Comparison of ENCODE assay signal across 9 cellular contexts in genomic region chr10:75408512-75408881, GRCh38. TPM values are rescaled to one million over a fixed set of nuclear protein-coding genes. Genes with fewer than 3 reads are reported as not detected.
A peak's percentile ranks its signal among the peaks of the same experiment; 100 is the strongest.
DNase-seq lines count a peak whose midpoint lies in the region; ATAC-seq and TF ChIP-seq lines count a peak whose summit lies in the region.
"Had no signal": no experiment of that assay in that cellular context is flagged by ENCODE, and none has a peak within 500 bp of the region (broad histone marks: within the 10 kb centered on the region; RNA-seq: fewer than 3 reads in every experiment).

No MANE protein-coding gene starts in this region.

- H3K9me3 Mint-ChIP-seq in activated CD4-positive, alpha-beta T cell treated with anti-CD3 and anti-CD28 coated beads for 36 hours (ENCODE audit: low read depth), result no peaks in the 10 kb centered on the region

- H3K27me3 ChIP-seq in left lung (peaks cover 0 to 74% of the 10 kb centered on the region in 2 donors), thoracic aorta (replicated peaks; ENCODE audit: insufficient read depth) (no peaks in the 10 kb centered on the region)

- H3K4me3 Mint-ChIP-seq in activated CD4-positive, alpha-beta T cell treated with anti-CD3 and anti-CD28 coated beads for 36 hours, result peak overlapping the region; percentile 64

- H3K27ac ChIP-seq in left lung, result peak overlapping the region; percentile 86 to 92
- peak overlapping the region; percentile 95 for H3K27ac ChIP-seq in thoracic aorta

- H3K4me1 ChIP-seq in left lung, result peaks cover 0 to 58% of the 10 kb centered on the region in 2 donors
- H3K4me1 ChIP-seq in thoracic aorta (ENCODE audit: control insufficient read depth in 1 of 2, low read depth in 2 of 2), result peaks cover 2 to 29% of the 10 kb centered on the region in 2 donors

- H3K4me1 Mint-ChIP-seq in activated CD4-positive, alpha-beta T cell treated with anti-CD3 and anti-CD28 coated beads for 36 hours, result peaks cover 14% of the 10 kb centered on the region

- POLR2A ChIA-PET in activated CD4-positive, alpha-beta T cell treated with anti-CD3 and anti-CD28 coated beads for 36 hours (lab: Charles Lee), result no interaction called here

- ATAC-seq in activated CD4-positive, alpha-beta T cell treated with anti-CD3 and anti-CD28 coated beads for 36 hours, result no peak
- ATAC-seq in left lung (peak; percentile 4), thoracic aorta (ENCODE audit: insufficient number of reproducible peaks, low FRiP score, low read depth) (no peak), GM18858 (IDR thresholded peaks at IDR 0.05; ENCODE audit: unreplicated experiment) (no peak)
- ATAC-seq: activated CD8-positive, alpha-beta memory T cell treated with anti-CD3 and anti-CD28 coated beads, Interleukin-2, amount 10 ng/mL, durations not matched to agents 7 days and 5 days had no signal

- DNase-seq in activated CD4-positive, alpha-beta T cell treated with anti-CD3 and anti-CD28 coated beads for 36 hours, result no peak
- no peak for DNase-seq in activated CD4-positive, alpha-beta T cell treated with anti-CD3 and anti-CD28 coated beads for 1 hour
- no peak for DNase-seq in astrocyte of the spinal cord (ENCODE audit: low read depth, low spot score)
- DNase-seq in left lung, result no peak
- DNase-seq in thoracic aorta (ENCODE audit: low spot score), result no peak
- no peak for DNase-seq in COLO829 (ENCODE audit: low spot score)
- no peak for DNase-seq in NK-92 (lab: John Stamatoyannopoulos, UW; ENCODE audit: unreplicated experiment)
- DNase-seq: activated CD8-positive, alpha-beta memory T cell treated with anti-CD3 and anti-CD28 coated beads, Interleukin-2, amount 10 ng/mL, durations not matched to agents 7 days and 5 days had no signal

- no peaks in the 10 kb centered on the region for H3K36me3 Mint-ChIP-seq in activated CD4-positive, alpha-beta T cell treated with anti-CD3 and anti-CD28 coated beads for 36 hours (ENCODE audit: low read depth)

- TF ChIP-seq CTCF in astrocyte of the spinal cord (IDR thresholded peaks at IDR 0.05; ENCODE audit: low read depth, low read length), result no peak
- no peak for TF ChIP-seq CTCF in left lung (IDR thresholded peaks at IDR 0.05)
- no peak for TF ChIP-seq CTCF in thoracic aorta (IDR thresholded peaks at IDR 0.05)

- peaks cover 57% of the 10 kb centered on the region for H3K27me3 Mint-ChIP-seq in activated CD4-positive, alpha-beta T cell treated with anti-CD3 and anti-CD28 coated beads for 36 hours

- H3K27ac Mint-ChIP-seq in activated CD4-positive, alpha-beta T cell treated with anti-CD3 and anti-CD28 coated beads for 36 hours, result no peak overlapping the region
- H3K27ac Mint-ChIP-seq: activated CD8-positive, alpha-beta memory T cell treated with anti-CD3 and anti-CD28 coated beads, Interleukin-2, amount 10 ng/mL, durations not matched to agents 7 days and 5 days had no signal

- in situ Hi-C loops in astrocyte of the spinal cord (cut with HindIII; ENCODE audit: low sequenced_read_pairs), result no loop called here

- intact Hi-C loops in activated CD4-positive, alpha-beta T cell treated with anti-CD3 and anti-CD28 coated beads for 36 hours (cut with DNase I, micrococcal nuclease), result loop anchor here in 1 of 2 experiments (10.0 kb wide), 2 partner anchors 626 to 1576 kb away; no protein-coding TSS in a partner anchor
- intact Hi-C loops in left lung (cut with DNase I), result loop anchor here in 1 of 2 donors (10.0 kb wide), 1 partner anchor 506 kb away; no protein-coding TSS in a partner anchor

- H3K9me3 ChIP-seq in left lung, result no peaks in the 10 kb centered on the region
- no peaks in the 10 kb centered on the region for H3K9me3 ChIP-seq in thoracic aorta

- peak overlapping the region; percentile 64 for H3K4me3 ChIP-seq in astrocyte of the spinal cord (ENCODE audit: low read depth, low read length)
- H3K4me3 ChIP-seq in left lung, result peak overlapping the region; percentile 73
- H3K4me3 ChIP-seq in thoracic aorta, result peak overlapping the region; percentile 94

- no peaks in the 10 kb centered on the region for H3K36me3 ChIP-seq in left lung
- no peaks in the 10 kb centered on the region for H3K36me3 ChIP-seq in thoracic aorta

- CTCF ChIA-PET in activated CD4-positive, alpha-beta T cell treated with anti-CD3 and anti-CD28 coated beads for 36 hours (lab: Charles Lee), result no interaction called here

RNA-seq across cellular contexts. Expression of gene ZNF503, which starts 6.9 kb away (rescaled TPM):
- under 1 TPM; 0.40 to 0.46 TPM for total RNA-seq in activated CD4-positive, alpha-beta T cell treated with anti-CD3 and anti-CD28 coated beads for 36 hours
- total RNA-seq in left lung (10 to 100 TPM; 32.7 to 34.2 TPM), thoracic aorta (10 to 100 TPM; 28.8 to 42.3 TPM)

RNA-seq across cellular contexts. Expression of gene LRMDA, which starts 22.9 kb away (rescaled TPM):
- total RNA-seq in activated CD4-positive, alpha-beta T cell treated with anti-CD3 and anti-CD28 coated beads for 36 hours, result not detected
- 10 to 100 TPM; 16.3 to 21.0 TPM for total RNA-seq in left lung
- 10 to 100 TPM in 1 of 2 donors, 1 to 10 TPM in 1; 8.3 to 36.6 TPM for total RNA-seq in thoracic aorta
- total RNA-seq: activated CD8-positive, alpha-beta memory T cell treated with anti-CD3 and anti-CD28 coated beads, Interleukin-2, amount 10 ng/mL, durations not matched to agents 7 days and 5 days had no signal

Comparison
In these comparisons a context has a peak if more than half of its experiments do, and no peak if none do; other contexts are left out.
1. RNA of gene ZNF503, which starts 6.9 kb away (total RNA-seq): 28.8 to 42.3 TPM in thoracic aorta and 32.7 to 34.2 TPM in left lung; 0.40 to 0.46 TPM in activated CD4-positive, alpha-beta T cell treated with anti-CD3 and anti-CD28 coated beads for 36 hours; every median in the first group is over 10 times any median in the second.
2. RNA of gene LRMDA, which starts 22.9 kb away (total RNA-seq): 8.3 to 36.6 TPM in thoracic aorta and 16.3 to 21.0 TPM in left lung; not detected in activated CD4-positive, alpha-beta T cell treated with anti-CD3 and anti-CD28 coated beads for 36 hours; every median in the first group is over 4 times any median in the second.
3. Peak in every context shown above with its lines, with median percentiles within 50 percentile points of each other: H3K4me3 ChIP-seq.